Comparison of ENCODE assay signal across 16 cellular contexts in genomic region chr6:16649895-16650294, GRCh38.
DNase-seq lines count a peak whose midpoint lies in the region; TF ChIP-seq lines count a peak whose summit lies in the region.
"Had no signal": no experiment of that assay in that cellular context is flagged by ENCODE, and none has a peak within 500 bp of the region (broad histone marks: within the 10 kb centered on the region; RNA-seq: fewer than 3 reads in every experiment).

No MANE protein-coding gene starts in this region.

- H3K9me3 ChIP-seq in CD4-positive, alpha-beta memory T cell (ENCODE audit: control insufficient read depth in 1 of 2, low read length in 2 of 2): no peaks in the 10 kb centered on the region
- H3K9me3 ChIP-seq: BE2C had no signal

- H3K4me3 Mint-ChIP-seq in activated naive CD8-positive, alpha-beta T cell: no peak overlapping the region
- no peak overlapping the region for H3K4me3 Mint-ChIP-seq in activated naive CD8-positive, alpha-beta T cell treated with anti-CD3 and anti-CD28 coated beads for 36 hours
- H3K4me3 Mint-ChIP-seq in CD4-positive, alpha-beta memory T cell: no peak overlapping the region
- no peak overlapping the region for H3K4me3 Mint-ChIP-seq in mesothelial cell of epicardium
- H3K4me3 Mint-ChIP-seq: CD14-positive monocyte, GM23338 had no signal

- peaks cover 24% of the 10 kb centered on the region for H3K36me3 Mint-ChIP-seq in activated naive CD8-positive, alpha-beta T cell
- peaks cover 26% of the 10 kb centered on the region for H3K36me3 Mint-ChIP-seq in activated naive CD8-positive, alpha-beta T cell treated with anti-CD3 and anti-CD28 coated beads for 36 hours
- peaks cover 14 to 18% of the 10 kb centered on the region in 2 donors for H3K36me3 Mint-ChIP-seq in CD4-positive, alpha-beta memory T cell
- peaks cover 16% of the 10 kb centered on the region for H3K36me3 Mint-ChIP-seq in mesothelial cell of epicardium

- H3K36me3 ChIP-seq in CD4-positive, alpha-beta memory T cell (ENCODE audit: insufficient read depth, low read length): no peaks in the 10 kb centered on the region
- H3K36me3 ChIP-seq: BE2C had no signal

- peak overlapping the region; percentile 22 for H3K27ac Mint-ChIP-seq in activated naive CD8-positive, alpha-beta T cell
- H3K27ac Mint-ChIP-seq in activated naive CD8-positive, alpha-beta T cell treated with anti-CD3 and anti-CD28 coated beads for 36 hours: no peak overlapping the region
- H3K27ac Mint-ChIP-seq in CD4-positive, alpha-beta memory T cell: peak overlapping the region in 5 of 7 donors; percentile 28 to 93 (median 67)
- H3K27ac Mint-ChIP-seq in mesothelial cell of epicardium: peak overlapping the region; percentile 14
- H3K27ac Mint-ChIP-seq: CD14-positive monocyte, GM23338 had no signal

- intact Hi-C loops in CD4-positive, alpha-beta memory T cell (cut with micrococcal nuclease): loop anchor here (5.0 kb wide), 2 partner anchors 37 to 112 kb away; partner anchors contain the start of gene ATXN1

- no peak for TF ChIP-seq CTCF in mesothelial cell of epicardium (IDR thresholded peaks at IDR 0.05; ENCODE audit: unreplicated experiment)

- CTCF ChIA-PET in CD4-positive, alpha-beta memory T cell (lab: Charles Lee; ENCODE audit: partially characterized antibody): interaction anchor here (0.8 to 1.4 kb wide), 3 partner anchors 8 to 121 kb away, joined by 3 read pairs; no protein-coding TSS in a partner anchor

- H3K4me1 Mint-ChIP-seq in activated naive CD8-positive, alpha-beta T cell (ENCODE audit: low read depth): peaks cover 37% of the 10 kb centered on the region
- peaks cover 22% of the 10 kb centered on the region for H3K4me1 Mint-ChIP-seq in activated naive CD8-positive, alpha-beta T cell treated with anti-CD3 and anti-CD28 coated beads for 36 hours
- H3K4me1 Mint-ChIP-seq in CD4-positive, alpha-beta memory T cell: peaks cover 43 to 63% (median 52%) of the 10 kb centered on the region in 4 donors
- peaks cover 3% of the 10 kb centered on the region for H3K4me1 Mint-ChIP-seq in mesothelial cell of epicardium
- H3K4me1 Mint-ChIP-seq: GM23338 had no signal

- no peaks in the 10 kb centered on the region for H3K27me3 Mint-ChIP-seq in activated naive CD8-positive, alpha-beta T cell
- H3K27me3 Mint-ChIP-seq in activated naive CD8-positive, alpha-beta T cell treated with anti-CD3 and anti-CD28 coated beads for 36 hours: no peaks in the 10 kb centered on the region
- no peaks in the 10 kb centered on the region for H3K27me3 Mint-ChIP-seq in CD4-positive, alpha-beta memory T cell
- H3K27me3 Mint-ChIP-seq in mesothelial cell of epicardium (ENCODE audit: low read depth): no peaks in the 10 kb centered on the region

- H3K4me1 ChIP-seq in CD4-positive, alpha-beta memory T cell (ENCODE audit: insufficient read depth, low read length): peaks cover 45% of the 10 kb centered on the region
- H3K4me1 ChIP-seq: BE2C had no signal

- H3K4me3 ChIP-seq in CD4-positive, alpha-beta memory T cell (ENCODE audit: low read length in 2 of 2): no peak overlapping the region
- H3K4me3 ChIP-seq: GM23338 had no signal

- H3K9me3 Mint-ChIP-seq in activated naive CD8-positive, alpha-beta T cell (ENCODE audit: low read depth): no peaks in the 10 kb centered on the region
- H3K9me3 Mint-ChIP-seq in activated naive CD8-positive, alpha-beta T cell treated with anti-CD3 and anti-CD28 coated beads for 36 hours: no peaks in the 10 kb centered on the region
- no peaks in the 10 kb centered on the region for H3K9me3 Mint-ChIP-seq in CD4-positive, alpha-beta memory T cell
- H3K9me3 Mint-ChIP-seq in mesothelial cell of epicardium: no peaks in the 10 kb centered on the region
- H3K9me3 Mint-ChIP-seq: CD14-positive monocyte, GM23338 had no signal

- H3K27ac ChIP-seq in CD4-positive, alpha-beta memory T cell (ENCODE audit: low read depth, low read length): no peak overlapping the region

- POLR2A ChIA-PET in CD4-positive, alpha-beta memory T cell (lab: Charles Lee; ENCODE audit: partially characterized antibody): interaction anchor here (0.6 to 3.8 kb wide), 2 partner anchors 38 to 111 kb away, joined by 3 to 30 read pairs; partner anchors contain the start of gene ATXN1

- no peak for DNase-seq in activated naive CD8-positive, alpha-beta T cell treated with anti-CD3 and anti-CD28 coated beads for 36 hours
- no peak for DNase-seq in CD4-positive, alpha-beta memory T cell
- no peak for DNase-seq in mesothelial cell of epicardium (ENCODE audit: low spot score in 2 of 2, unreplicated experiment in 2 of 2)
- DNase-seq in C1 segment of cervical spinal cord (lab: John Stamatoyannopoulos, UW): no peak
- no peak for DNase-seq in HuH-7 (ENCODE audit: low spot score)
- no peak for DNase-seq in HT-29 (ENCODE audit: low spot score)
- DNase-seq: BE2C, Calu3, DMS 273 treated with DMSO at 0.1 percent for 48 hours, DMS79 treated with DMSO at 0.1 percent for 48 hours, EL, H7 had no signal

- no peaks in the 10 kb centered on the region for H3K27me3 ChIP-seq in CD4-positive, alpha-beta memory T cell (ENCODE audit: insufficient read depth, low read length)
- H3K27me3 ChIP-seq: BE2C had no signal

TF ChIP-seq in PFSK-1, 5 proteins besides CTCF, POLR2A, EP300 and RAD21:
- TF ChIP-seq POLR2AphosphoS5 (IDR thresholded peaks at IDR 0.05; ENCODE audit: low read depth, low read length): 0 out of 2 replicates have a peak, but pooled peaks have one; percentile 12
- TF ChIP-seq TAF1 (IDR thresholded peaks at IDR 0.05; ENCODE audit: borderline replicate concordance, insufficient read depth, low read length): no peak
TF ChIP-seq in PFSK-1: peak in this region for 1.
